8 cellular contexts compared by ENCODE assay signal in the genomic region with DNA sequence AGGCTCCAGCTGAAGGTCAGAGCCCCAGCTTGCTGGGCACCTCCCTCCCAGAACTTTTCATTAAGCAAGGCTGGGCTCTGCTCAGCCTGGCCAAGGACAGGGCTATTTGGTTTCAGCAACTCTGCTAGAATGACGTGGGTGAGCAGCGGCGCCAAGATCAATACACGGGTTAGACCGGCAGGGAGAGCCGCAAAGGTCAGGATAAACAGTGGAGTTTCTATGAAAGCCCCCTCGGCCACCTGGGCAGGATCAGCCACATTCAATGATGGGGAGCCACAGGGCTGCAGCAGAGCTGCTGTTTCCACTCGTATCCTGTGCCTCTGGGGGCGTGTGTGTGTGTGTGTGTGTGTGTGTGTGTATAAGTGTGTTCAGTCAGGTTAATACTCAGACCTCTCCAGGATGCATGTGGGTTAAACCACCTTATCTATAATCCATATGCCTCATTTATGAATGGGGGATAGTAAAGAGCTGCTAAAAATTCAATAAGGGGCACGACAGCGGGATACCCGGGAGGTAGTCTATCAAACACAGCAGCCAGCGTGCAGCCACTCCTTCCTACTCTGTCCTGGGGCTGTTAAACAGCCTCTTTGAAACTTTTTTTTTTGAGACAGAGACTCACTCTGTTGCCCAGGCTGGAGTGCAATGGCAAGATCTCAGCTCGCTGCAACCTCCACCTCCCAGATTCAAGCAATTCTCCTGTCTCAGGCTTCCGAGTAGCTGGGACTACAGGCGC. TPM values are rescaled to one million over a fixed set of nuclear protein-coding genes. Genes with fewer than 3 reads are reported as not detected.
DNase-seq lines count a peak whose midpoint lies in the region; TF ChIP-seq lines count a peak whose summit lies in the region.

No MANE protein-coding gene starts in this region.

- peaks cover 72 to 96% (median 85%) of the 10 kb centered on the region in 4 donors for H3K4me1 Mint-ChIP-seq in CD4-positive, alpha-beta memory T cell
- H3K4me1 Mint-ChIP-seq in osteocyte (ENCODE audit: unreplicated experiment): peaks cover 92% of the 10 kb centered on the region

- peaks cover 0 to 6% (median 0%) of the 10 kb centered on the region in 8 donors for H3K9me3 Mint-ChIP-seq in CD4-positive, alpha-beta memory T cell
- no peaks in the 10 kb centered on the region for H3K9me3 Mint-ChIP-seq in osteocyte (ENCODE audit: unreplicated experiment)

- intact Hi-C loops in CD4-positive, alpha-beta memory T cell (cut with micrococcal nuclease): no loop called here

- H3K9me3 ChIP-seq in CD4-positive, alpha-beta memory T cell (ENCODE audit: control insufficient read depth in 1 of 2, low read length in 2 of 2): no peaks in the 10 kb centered on the region
- H3K9me3 ChIP-seq in SJSA1 (replicated peaks): no peaks in the 10 kb centered on the region

- peak overlapping the region; percentile 41 to 89 (median 70) for H3K4me3 Mint-ChIP-seq in CD4-positive, alpha-beta memory T cell
- H3K4me3 Mint-ChIP-seq in osteocyte (ENCODE audit: unreplicated experiment): peak overlapping the region; percentile 59

- H3K27me3 ChIP-seq in CD4-positive, alpha-beta memory T cell (ENCODE audit: insufficient read depth, low read length): no peaks in the 10 kb centered on the region
- H3K27me3 ChIP-seq in SJSA1 (replicated peaks): no peaks in the 10 kb centered on the region

- H3K27ac ChIP-seq in CD4-positive, alpha-beta memory T cell (ENCODE audit: low read depth, low read length): peak overlapping the region; percentile 64
- H3K27ac ChIP-seq in SJSA1 (peak overlapping the region; percentile 69), epithelial cell of prostate (peak overlapping the region; percentile 99)

- H3K4me3 ChIP-seq in CD4-positive, alpha-beta memory T cell (ENCODE audit: low read length in 2 of 2): peak overlapping the region in 1 of 2 donors; percentile 13
- no peak overlapping the region for H3K4me3 ChIP-seq in SJSA1

- H3K27me3 Mint-ChIP-seq in CD4-positive, alpha-beta memory T cell: no peaks in the 10 kb centered on the region
- no peaks in the 10 kb centered on the region for H3K27me3 Mint-ChIP-seq in osteocyte (ENCODE audit: unreplicated experiment)

- DNase-seq in CD4-positive, alpha-beta memory T cell: peak; percentile 66 to 86 (median 71)
- peak in 1 of 2 experiments; percentile 62 for DNase-seq in SJSA1 (ENCODE audit: low read depth in 1 of 2, low spot score in 2 of 2)
- DNase-seq in epithelial cell of prostate (ENCODE audit: low read depth, low spot score): no peak
- no peak for DNase-seq in osteocyte (ENCODE audit: extremely low spot score, unreplicated experiment)
- no peak for DNase-seq in NCI-H82 (lab: John Stamatoyannopoulos, UW)
- DNase-seq in ecto neural progenitor cell (ENCODE audit: low spot score): no peak
- no peak for DNase-seq in HT-29 (ENCODE audit: low spot score)
- DNase-seq in SW480 (ENCODE audit: low spot score): no peak

- peaks cover 96% of the 10 kb centered on the region for H3K4me1 ChIP-seq in CD4-positive, alpha-beta memory T cell (ENCODE audit: insufficient read depth, low read length)
- H3K4me1 ChIP-seq in SJSA1 (replicated peaks): peaks cover 91% of the 10 kb centered on the region

- peaks cover 17 to 43% of the 10 kb centered on the region in 2 donors for H3K36me3 Mint-ChIP-seq in CD4-positive, alpha-beta memory T cell
- H3K36me3 Mint-ChIP-seq in osteocyte (ENCODE audit: unreplicated experiment): peaks cover 2% of the 10 kb centered on the region

- CTCF ChIA-PET in CD4-positive, alpha-beta memory T cell (lab: Charles Lee; ENCODE audit: partially characterized antibody): interaction anchor here (0.8 to 3.0 kb wide), 5 partner anchors 12 to 118 kb away, joined by 3 to 9 read pairs (median 5); no protein-coding TSS in a partner anchor

- peaks cover 17% of the 10 kb centered on the region for H3K36me3 ChIP-seq in CD4-positive, alpha-beta memory T cell (ENCODE audit: insufficient read depth, low read length)
- H3K36me3 ChIP-seq in SJSA1: peaks cover 67% of the 10 kb centered on the region

- POLR2A ChIA-PET in CD4-positive, alpha-beta memory T cell (lab: Charles Lee; ENCODE audit: partially characterized antibody): interaction anchor here (0.9 to 59.9 kb wide), 9 partner anchors 9 to 128 kb away, joined by 3 to 2535 read pairs (median 5); partner anchors contain the start of genes MYH9 and TXN2

- peak overlapping the region; percentile 85 to 97 (median 92) for H3K27ac Mint-ChIP-seq in CD4-positive, alpha-beta memory T cell
- H3K27ac Mint-ChIP-seq in osteocyte (ENCODE audit: unreplicated experiment): peak overlapping the region; percentile 98

- TF ChIP-seq CTCF in osteocyte (IDR thresholded peaks at IDR 0.05): no peak

RNA-seq across cellular contexts. Expression of gene MYH9, which starts 34.8 kb away (rescaled TPM):
- 100 to 1,000 TPM; 717 to 734 TPM for total RNA-seq in CD4-positive, alpha-beta memory T cell
- polyA plus RNA-seq in CD4-positive, alpha-beta memory T cell: 100 to 1,000 TPM in 1 of 2 donors, 10 to 100 TPM in 1; 17.3 to 476 TPM
- total RNA-seq in SJSA1 (2014; rRNA removed; shearing (Covaris generic)): 510 and 668 TPM in 2 replicates
- 938 and 1,044 TPM in 2 replicates for total RNA-seq in osteocyte
- 258 and 259 TPM in 2 replicates for total RNA-seq in HT-29 (2014; rRNA removed; shearing (Covaris generic))

Comparison
In these comparisons a context has a peak if more than half of its experiments do, and no peak if none do; other contexts are left out.
1. DNase-seq: peak in CD4-positive, alpha-beta memory T cell (5 of 5); none in epithelial cell of prostate (single experiment), osteocyte (single experiment), NCI-H82 (single experiment), ecto neural progenitor cell (single experiment), HT-29 (single experiment) and SW480 (single experiment).
2. Peak in every context shown above with its lines, with median percentiles within 50 percentile points of each other: H3K27ac ChIP-seq.